In genomic region chr9:104907278-104907951, GRCh38 we compare ENCODE assay signal across 10 cellular contexts. TPM values are rescaled to one million over a fixed set of nuclear protein-coding genes. Genes with fewer than 3 reads are reported as not detected.
DNase-seq lines count a peak whose midpoint lies in the region; ATAC-seq and TF ChIP-seq lines count a peak whose summit lies in the region.
"Had no signal": no experiment of that assay in that cellular context is flagged by ENCODE, and none has a peak within 500 bp of the region (broad histone marks: within the 10 kb centered on the region; RNA-seq: fewer than 3 reads in every experiment).

No MANE protein-coding gene starts in this region.

- H3K27ac Mint-ChIP-seq in stimulated activated memory B cell treated with anti-CD40 and anti-IgM and Interleukin-4, amounts not matched to agents 10 μg/mL and 1 μg/mL and 100 μg/mL, for 72 hours: no peak overlapping the region

- no peaks in the 10 kb centered on the region for H3K9me3 Mint-ChIP-seq in stimulated activated memory B cell treated with anti-CD40 and anti-IgM and Interleukin-4, amounts not matched to agents 10 μg/mL and 1 μg/mL and 100 μg/mL, for 72 hours

- peaks cover 26% of the 10 kb centered on the region for H3K4me1 Mint-ChIP-seq in stimulated activated memory B cell treated with anti-CD40 and anti-IgM and Interleukin-4, amounts not matched to agents 10 μg/mL and 1 μg/mL and 100 μg/mL, for 72 hours

- peak overlapping the region; percentile 35 for H3K4me3 ChIP-seq in coronary artery
- no peak overlapping the region for H3K4me3 ChIP-seq in tibial nerve

- peaks cover 0 to 7% (median 0%) of the 10 kb centered on the region in 3 donors for H3K36me3 ChIP-seq in tibial nerve

- H3K27ac ChIP-seq in coronary artery (peak overlapping the region; percentile 10 to 86), tibial nerve (peak overlapping the region; percentile 7 to 75 (median 44))

- H3K27me3 ChIP-seq in tibial nerve: no peaks in the 10 kb centered on the region

- H3K9me3 ChIP-seq in tibial nerve: no peaks in the 10 kb centered on the region

- no peak for TF ChIP-seq CTCF in coronary artery (IDR thresholded peaks at IDR 0.05)
- TF ChIP-seq CTCF in tibial nerve (IDR thresholded peaks at IDR 0.05): no peak

- no peaks in the 10 kb centered on the region for H3K36me3 Mint-ChIP-seq in stimulated activated memory B cell treated with anti-CD40 and anti-IgM and Interleukin-4, amounts not matched to agents 10 μg/mL and 1 μg/mL and 100 μg/mL, for 72 hours

- DNase-seq in HS-5 (ENCODE audit: low read depth) (peak; percentile 85), coronary artery (ENCODE audit: low spot score) (no peak), kidney tubule cell (ENCODE audit: low spot score) (peak; percentile 75), tibial nerve (ENCODE audit: low spot score in 2 of 2) (no peak), NCI-H2107 (lab: John Stamatoyannopoulos, UW) (no peak), HuH-7.5 (ENCODE audit: low spot score) (no peak)
- DNase-seq in activated naive CD4-positive, alpha-beta T cell treated with anti-CD3 and anti-CD28 coated beads, Interleukin-2, amount 50 U/mL, for 16 hours: no peak
- DNase-seq: MV-4-11, posterior cingulate gyrus had no signal

- ATAC-seq in stimulated activated memory B cell treated with anti-CD40 and anti-IgM and Interleukin-4, amounts not matched to agents 10 μg/mL and 1 μg/mL and 100 μg/mL, for 72 hours: no peak

- H3K4me1 ChIP-seq in tibial nerve: peaks cover 0 to 94% (median 59%) of the 10 kb centered on the region in 4 donors

- TF ChIP-seq POLR2A in tibial nerve (IDR thresholded peaks at IDR 0.05): no peak

- 50 to 64% methylated on average over 11 of the region's 11 CpGs for WGBS in tibial nerve, 2 donors

- TF ChIP-seq EP300 in tibial nerve (IDR thresholded peaks at IDR 0.05): no peak

- H3K27me3 Mint-ChIP-seq in stimulated activated memory B cell treated with anti-CD40 and anti-IgM and Interleukin-4, amounts not matched to agents 10 μg/mL and 1 μg/mL and 100 μg/mL, for 72 hours: no peaks in the 10 kb centered on the region

- H3K4me3 Mint-ChIP-seq in stimulated activated memory B cell treated with anti-CD40 and anti-IgM and Interleukin-4, amounts not matched to agents 10 μg/mL and 1 μg/mL and 100 μg/mL, for 72 hours: no peak overlapping the region

RNA-seq across cellular contexts. Expression of gene ABCA1, which starts 20.5 kb away (rescaled TPM):
- total RNA-seq in tibial nerve: 10 to 100 TPM; 59.2 to 84.1 (median 80.5) TPM

Comparison
In these comparisons a context has a peak if more than half of its experiments do, and no peak if none do; other contexts are left out.
1. DNase-seq: peak in HS-5 (single experiment) and kidney tubule cell (single experiment); none in coronary artery (single experiment), tibial nerve (0 of 2), NCI-H2107 (single experiment), HuH-7.5 (single experiment) and activated naive CD4-positive, alpha-beta T cell treated with anti-CD3 and anti-CD28 coated beads, Interleukin-2, amount 50 U/mL, for 16 hours (single experiment).